28 cellular contexts compared by ENCODE assay signal in the genomic region with DNA sequence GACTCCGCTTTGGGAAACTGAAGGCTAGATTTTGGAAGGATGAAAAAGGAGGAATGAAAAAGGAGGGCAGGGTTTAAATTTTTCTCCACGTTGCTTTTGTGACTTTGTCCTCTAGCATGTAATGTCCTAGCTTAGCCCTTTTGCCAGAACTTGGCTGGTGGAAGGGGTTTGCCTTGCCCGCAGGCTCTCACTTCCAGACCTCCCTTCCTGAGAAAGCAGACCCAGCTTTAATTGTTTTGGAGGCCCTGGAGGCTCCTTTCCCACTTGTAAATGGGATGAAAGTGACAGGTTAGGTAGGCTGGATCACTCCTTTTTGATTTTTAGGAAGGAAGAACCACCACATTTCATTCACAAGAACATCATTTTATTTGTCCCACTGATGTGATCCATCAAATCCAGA.
"Had no signal": no experiment of that assay in that cellular context is flagged by ENCODE, and none has a peak within 500 bp of the region (broad histone marks: within the 10 kb centered on the region; RNA-seq: fewer than 3 reads in every experiment).

No MANE protein-coding gene starts in this region.

- H3K27me3 ChIP-seq: neural progenitor cell, ovary, right lobe of liver, sigmoid colon, suprapubic skin, testis, tibial nerve, upper lobe of left lung, vagina had no signal

- H3K79me2 ChIP-seq: parathyroid adenoma had no signal

- ATAC-seq: naive thymus-derived CD8-positive, alpha-beta T cell; natural killer cell treated with Interleukin-12 subunit alpha and Interleukin-12 subunit beta and Interleukin-15 and Interleukin-18, amount 100 ng/mL, for 72 hours; psoas muscle; right cardiac atrium; right lobe of liver; stimulated activated memory B cell treated with anti-CD40 and anti-IgM and Interleukin-4, amounts not matched to agents 10 μg/mL and 1 μg/mL and 100 μg/mL, for 72 hours; stimulated activated naive CD8-positive, alpha-beta T cell treated with anti-CD3 and anti-CD28 coated beads, Interleukin-15, amount 100 ng/mL, for 72 hours; stimulated activated naive CD8-positive, alpha-beta T cell treated with anti-CD3 and anti-CD28 coated beads, Interleukin-15, Interleukin-2, amounts not matched to agents 100 U/mL and 50 U/mL, for 24 hours had no signal

- H3K4me1 ChIP-seq: neural progenitor cell, parathyroid adenoma, psoas muscle, right lobe of liver, sigmoid colon, suprapubic skin, testis, upper lobe of left lung, vagina had no signal

- H3K9me3 ChIP-seq: ovary, psoas muscle, right lobe of liver, sigmoid colon, suprapubic skin, testis, tibial nerve, upper lobe of left lung, vagina had no signal

- H3K9ac ChIP-seq: neural progenitor cell, parathyroid adenoma had no signal

- H3K4me3 ChIP-seq: neural progenitor cell, ovary, psoas muscle, right lobe of liver, sigmoid colon, suprapubic skin, testis, tibial nerve, upper lobe of left lung, vagina had no signal

- H3K27ac ChIP-seq: neural progenitor cell, ovary, parathyroid adenoma, psoas muscle, right lobe of liver, sigmoid colon, suprapubic skin, testis, tibial nerve, upper lobe of left lung, vagina had no signal

- H3K36me3 ChIP-seq: neural progenitor cell, ovary, right lobe of liver, sigmoid colon, suprapubic skin, tibial nerve, upper lobe of left lung, vagina had no signal

- DNase-seq: naive thymus-derived CD8-positive, alpha-beta T cell; nephron progenitor cell; occipital lobe; ovary; posterior cingulate gyrus; psoas muscle; right lobe of liver; sigmoid colon; small intestine; stimulated activated CD4-positive, alpha-beta T cell treated with anti-CD3 and anti-CD28 coated beads, Interleukin-15, amount 100 ng/mL, for 24 hours; stimulated activated CD4-positive, alpha-beta T cell treated with anti-CD3 and anti-CD28 coated beads, Interleukin-2, amount 100 ng/mL, for 24 hours; stimulated activated CD4-positive, alpha-beta T cell treated with anti-CD3 and anti-CD28 coated beads, Interleukin-2, amount 100 ng/mL, for 48 hours; stimulated activated CD4-positive, alpha-beta T cell treated with anti-CD3 and anti-CD28 coated beads, Interleukin-4, amount 100 ng/mL, for 24 hours; stimulated activated naive CD4-positive, alpha-beta T cell; stimulated activated naive CD8-positive, alpha-beta T cell treated with anti-CD3 and anti-CD28 coated beads, Interleukin-15, amount 100 ng/mL, for 72 hours; stimulated activated naive CD8-positive, alpha-beta T cell treated with anti-CD3 and anti-CD28 coated beads, Interleukin-15, Interleukin-2, amounts not matched to agents 100 U/mL and 50 U/mL, for 24 hours; substantia nigra; testis; trophoblast cell; upper lobe of left lung had no signal

- H3K4me2 ChIP-seq: neural progenitor cell had no signal

- H2AFZ ChIP-seq: neural progenitor cell, parathyroid adenoma had no signal
